ENCODE assay signal across 26 cellular contexts in genomic region chr9:134607971-134608370, GRCh38. TPM values are rescaled to one million over a fixed set of nuclear protein-coding genes. Genes with fewer than 3 reads are reported as not detected.
DNase-seq lines count a peak whose midpoint lies in the region; ATAC-seq, FAIRE-seq and TF ChIP-seq lines count a peak whose summit lies in the region.
"Had no signal": no experiment of that assay in that cellular context is flagged by ENCODE, and none has a peak within 500 bp of the region (broad histone marks: within the 10 kb centered on the region; RNA-seq: fewer than 3 reads in every experiment).

No MANE protein-coding gene starts in this region.

- H2BK15ac ChIP-seq in IMR-90 (ENCODE audit: low read depth, low read length) = no peak overlapping the region

- TF ChIP-seq POLR2A in IMR-90 (IDR thresholded peaks at IDR 0.05; ENCODE audit: low read depth, low read length) (no peak), GM12878 (IDR thresholded peaks at IDR 0.05; ENCODE audit: low read depth, low read length) (no peak)

- H3K9ac ChIP-seq in IMR-90 (ENCODE audit: low read depth, low read length) (no peak overlapping the region), GM12878 (ENCODE audit: control insufficient read depth, insufficient read depth, low read length) (no peak overlapping the region), mammary epithelial cell (ENCODE audit: insufficient read depth, low read length) (no peak overlapping the region)

- H3K27me3 ChIP-seq in IMR-90 (ENCODE audit: control insufficient read depth, insufficient read depth, low read length) (no peaks in the 10 kb centered on the region), GM12878 (replicated peaks in 1 of 2; ENCODE audit: control insufficient read depth in 2 of 2, insufficient read depth in 2 of 2, low read length in 1 of 2) (no peaks in the 10 kb centered on the region), WERI-Rb-1 (ENCODE audit: insufficient read depth, low read depth, severe bottlenecking) (no peaks in the 10 kb centered on the region), mammary epithelial cell (ENCODE audit: insufficient read depth, low read length) (no peaks in the 10 kb centered on the region)
- H3K27me3 ChIP-seq: MG63, testis, vagina had no signal

- peak; percentile 55 for ATAC-seq in IMR-90 (ENCODE audit: low read depth)
- ATAC-seq in GM12878 = no peak
- ATAC-seq in HG02759 (IDR thresholded peaks at IDR 0.05; ENCODE audit: unreplicated experiment) = no peak
- no peak for ATAC-seq in GM18519 (IDR thresholded peaks at IDR 0.05; ENCODE audit: low FRiP score, unreplicated experiment)
- ATAC-seq: left colon; Right ventricle myocardium inferior; stimulated activated naive B cell treated with anti-CD40 and anti-IgM and Interleukin-4, amounts not matched to agents 10 μg/mL and 1 μg/mL and 100 μg/mL, for 72 hours had no signal

- H3K4me3 ChIP-seq in IMR-90 (ENCODE audit: insufficient read depth, low read depth, low read length) (no peak overlapping the region), GM12878 (no peak overlapping the region), WERI-Rb-1 (ENCODE audit: low read depth, low read length) (no peak overlapping the region), mammary epithelial cell (replicated peaks in 1 of 3; ENCODE audit: insufficient read depth in 1 of 3, low read depth in 2 of 3, low read length in 3 of 3) (no peak overlapping the region)
- H3K4me3 ChIP-seq: MG63, testis, vagina had no signal

- POLR2A ChIA-PET in IMR-90 (lab: Charles Lee; ENCODE audit: unreplicated experiment) (no interaction called here), GM12878 (lab: Charles Lee) (no interaction called here)

- CTCF ChIA-PET in IMR-90 (lab: Yijun Ruan, JAX) = no interaction called here
- CTCF ChIA-PET in GM12878 (lab: Yijun Ruan, JAX) = no interaction called here
- CTCF ChIA-PET in mammary epithelial cell (lab: Charles Lee; ENCODE audit: low non-redundant PET) = no interaction called here

- H3K23ac ChIP-seq in IMR-90 (ENCODE audit: low read depth, low read length) = no peak overlapping the region

- H3K4me2 ChIP-seq in IMR-90 (ENCODE audit: low read depth, low read length) = peak overlapping the region; percentile 38; the same call in 1 of the 2 replicates
- no peak overlapping the region for H3K4me2 ChIP-seq in GM12878 (ENCODE audit: control insufficient read depth, insufficient read depth)
- no peak overlapping the region for H3K4me2 ChIP-seq in mammary epithelial cell (ENCODE audit: insufficient read depth, low read depth, low read length)

- H3K56ac ChIP-seq in IMR-90 (ENCODE audit: extremely low read depth, insufficient read depth, low read length) = no peak overlapping the region

- WGBS in IMR-90 (ENCODE audit: extremely low coverage in 2 of 2, insufficient read length in 1 of 2), 2 experiments = 17% methylated on average over 1 of the region's 4 CpGs; no CpG with 5 or more reads in 1 of the 2 experiments
- 24% methylated on average over 4 of the region's 4 CpGs for WGBS in GM12878 (ENCODE audit: insufficient coverage, insufficient replicate concordance, low lambda C conversion rate, missing lambda C conversion rate)
- 36% methylated on average over 4 of the region's 4 CpGs for WGBS in mammary epithelial cell (ENCODE audit: low coverage, missing lambda C conversion rate)

- TF ChIP-seq CTCF in CD14-positive monocyte (IDR thresholded peaks at IDR 0.05) (no peak), IMR-90 (conservative IDR thresholded peaks at IDR 0.05; ENCODE audit: low read depth, low read length) (no peak), GM12878 (IDR thresholded peaks at IDR 0.05 in 2 of 3, conservative IDR thresholded peaks at IDR 0.05 in 1 of 3; ENCODE audit: control insufficient read depth in 2 of 3, extremely low read depth in 1 of 3, insufficient read depth in 1 of 3, low read depth in 3 of 3, low read length in 3 of 3) (no peak), WERI-Rb-1 (IDR thresholded peaks at IDR 0.05; ENCODE audit: low read depth, low read length) (no peak), mammary epithelial cell (conservative IDR thresholded peaks at IDR 0.05 in 1 of 2, IDR thresholded peaks at IDR 0.05 in 1 of 2; ENCODE audit: extremely low read depth in 1 of 2, insufficient read depth in 1 of 2, low read depth in 1 of 2, low read length in 2 of 2) (no peak)

- DNase-seq in CD14-positive monocyte (ENCODE audit: low spot score) (peak; percentile 10), IMR-90 (peak; percentile 57), GM12878 (ENCODE audit: low read depth, low spot score) (no peak), iris pigment epithelial cell (ENCODE audit: low read depth) (peak; percentile 59), WERI-Rb-1 (no peak), mammary epithelial cell (no peak)
- DNase-seq: activated CD4-positive, alpha-beta T cell treated with anti-CD3 and anti-CD28 coated beads, Interleukin-2, amount 50 U/mL, for 4 hours; activated CD4-positive, CD25-positive, alpha-beta regulatory T cell; activated gamma-delta T cell; activated T-cell treated with anti-CD3 and anti-CD28 coated beads for 4 hours; CD4-positive, CD25-positive, alpha-beta regulatory T cell; cortex of kidney; HFFc6; left colon; MG63; NCI-H2081 treated with DMSO at 0.1 percent for 48 hours; NCI-H446; stimulated activated CD4-positive, alpha-beta T cell treated with anti-CD3 and anti-CD28 coated beads, Interleukin-4, amount 100 ng/mL, for 1 hour; stimulated activated naive B cell treated with anti-CD40 and anti-IgM and Interleukin-4, amounts not matched to agents 10 μg/mL and 1 μg/mL and 100 μg/mL, for 72 hours had no signal

- H3K79me1 ChIP-seq in IMR-90 (ENCODE audit: low read depth in 1 of 2, low read length in 2 of 2) = 0 out of 4 replicates have a peak, but pooled peaks cover 0 to 2% of the 10 kb centered on the region in 2 experiments

- peaks cover 0 to 8% (median 2%) of the 10 kb centered on the region in 3 donors for H3K27me3 Mint-ChIP-seq in CD14-positive monocyte (ENCODE audit: low read depth in 3 of 3)

- no peak overlapping the region for H2AK9ac ChIP-seq in IMR-90 (replicated peaks; ENCODE audit: low read depth, low read length, poor library complexity)

- no peak for TF ChIP-seq RAD21 in IMR-90 (IDR thresholded peaks at IDR 0.05; ENCODE audit: low read length)
- TF ChIP-seq RAD21 in GM12878 (IDR thresholded peaks at IDR 0.05; ENCODE audit: insufficient read depth, low read depth, low read length) = no peak

- H3K9me3 ChIP-seq in IMR-90 (ENCODE audit: control insufficient read depth, insufficient read depth, low read length) (peaks cover 5% of the 10 kb centered on the region; the same call in 1 of the 2 replicates), GM12878 (replicated peaks; ENCODE audit: control insufficient read depth, insufficient read depth, low read length) (no peaks in the 10 kb centered on the region; the same call in 2 of the 3 replicates), WERI-Rb-1 (ENCODE audit: severe bottlenecking) (peaks cover 10% of the 10 kb centered on the region), mammary epithelial cell (replicated peaks; ENCODE audit: insufficient read depth, low read length) (peaks cover 12% of the 10 kb centered on the region)
- H3K9me3 ChIP-seq: testis, vagina had no signal

- H3K9me3 Mint-ChIP-seq in CD14-positive monocyte = peaks cover 8 to 16% (median 12%) of the 10 kb centered on the region in 7 donors

- H3K4ac ChIP-seq in IMR-90 (ENCODE audit: low read depth, low read length) = peak overlapping the region; percentile 17

- SMC1A ChIA-PET in GM12878 (lab: Charles Lee; ENCODE audit: uncharacterized antibody, unreplicated experiment) = no interaction called here

- H3K4me1 Mint-ChIP-seq in CD14-positive monocyte = no peaks in the 10 kb centered on the region
- H3K4me1 Mint-ChIP-seq: CD4-positive, CD25-positive, alpha-beta regulatory T cell; stimulated activated naive B cell treated with anti-CD40 and anti-IgM and Interleukin-4, amounts not matched to agents 10 μg/mL and 1 μg/mL and 100 μg/mL, for 72 hours had no signal

- H4K8ac ChIP-seq in IMR-90 (ENCODE audit: low read depth in 2 of 2, low read length in 2 of 2) = no peak overlapping the region

- RAD21 ChIA-PET in GM12878 (lab: Charles Lee; ENCODE audit: unreplicated experiment) = no interaction called here

- 0 out of 2 replicates have a peak overlapping the region, but pooled peaks have one; percentile 8 for H2AK5ac ChIP-seq in IMR-90 (ENCODE audit: low read depth, low read length)

- in situ Hi-C loops in IMR-90 (cut with MboI; ENCODE audit: low sequenced_read_pairs) (no loop called here), GM12878 (cut with MboI) (no loop called here), mammary epithelial cell (cut with MboI; ENCODE audit: low sequenced_read_pairs in 2 of 2) (no loop called here)

- no peak overlapping the region for H3K27ac Mint-ChIP-seq in CD14-positive monocyte
- H3K27ac Mint-ChIP-seq: CD4-positive, CD25-positive, alpha-beta regulatory T cell; HFFc6; stimulated activated naive B cell treated with anti-CD40 and anti-IgM and Interleukin-4, amounts not matched to agents 10 μg/mL and 1 μg/mL and 100 μg/mL, for 72 hours had no signal

- dilution Hi-C loops in IMR-90 (cut with HindIII; ENCODE audit: low sequenced_read_pairs, unreplicated experiment) (no loop called here), mammary epithelial cell (cut with HindIII; ENCODE audit: low sequenced_read_pairs) (no loop called here)

- peak overlapping the region; percentile 32; the same call in 1 of the 2 replicates for H4K5ac ChIP-seq in IMR-90 (ENCODE audit: low read depth, low read length)

- H3K9me1 ChIP-seq in IMR-90 (ENCODE audit: insufficient read depth, low read length) = peaks cover 7% of the 10 kb centered on the region

- H2BK120ac ChIP-seq in IMR-90 (ENCODE audit: low read depth, low read length) = no peak overlapping the region

- no peak overlapping the region for H2BK20ac ChIP-seq in IMR-90 (ENCODE audit: low read depth, low read length)

- FAIRE-seq in GM12878 (lab: Jason Lieb, UNC) = peak; percentile 23
- FAIRE-seq: D721Med, endometrium had no signal

- H3K4me1 ChIP-seq in IMR-90 (ENCODE audit: control insufficient read depth, insufficient read depth, low read length) (peaks cover 7% of the 10 kb centered on the region), GM12878 (ENCODE audit: control insufficient read depth, insufficient read depth, low read length) (no peaks in the 10 kb centered on the region), mammary epithelial cell (ENCODE audit: insufficient read depth, low read length) (peaks cover under 1% of the 10 kb centered on the region)
- H3K4me1 ChIP-seq: testis had no signal

- no peaks in the 10 kb centered on the region for H3K79me2 ChIP-seq in GM12878 (ENCODE audit: control insufficient read depth, insufficient read depth, low read length)
- H3K79me2 ChIP-seq in mammary epithelial cell (ENCODE audit: insufficient read depth, low read length) = no peaks in the 10 kb centered on the region

- no peaks in the 10 kb centered on the region; the same call in 1 of the 2 replicates for H4K20me1 ChIP-seq in IMR-90 (ENCODE audit: insufficient read depth, low read length)
- no peaks in the 10 kb centered on the region for H4K20me1 ChIP-seq in GM12878 (ENCODE audit: control insufficient read depth, insufficient read depth)
- no peaks in the 10 kb centered on the region for H4K20me1 ChIP-seq in mammary epithelial cell (ENCODE audit: insufficient read depth, low read length)

- no peak overlapping the region for H3K4me3 Mint-ChIP-seq in CD14-positive monocyte
- H3K4me3 Mint-ChIP-seq: CD4-positive, CD25-positive, alpha-beta regulatory T cell; HFFc6; stimulated activated naive B cell treated with anti-CD40 and anti-IgM and Interleukin-4, amounts not matched to agents 10 μg/mL and 1 μg/mL and 100 μg/mL, for 72 hours had no signal

- H2AFZ ChIP-seq in IMR-90 (replicated peaks; ENCODE audit: low read length, poor library complexity) (no peak overlapping the region), GM12878 (ENCODE audit: control insufficient read depth, low read depth, low read length) (no peak overlapping the region), mammary epithelial cell (ENCODE audit: low read depth, low read length) (no peak overlapping the region)

- intact Hi-C loops in CD14-positive monocyte (cut with micrococcal nuclease) = no loop called here
- intact Hi-C loops in IMR-90 (cut with micrococcal nuclease) = no loop called here
- intact Hi-C loops in GM12878 (cut with micrococcal nuclease; ENCODE audit: unreplicated experiment) = no loop called here
- intact Hi-C loops in mammary epithelial cell (cut with micrococcal nuclease) = no loop called here

- H3K14ac ChIP-seq in IMR-90 (replicated peaks; ENCODE audit: low read depth, low read length) = 0 out of 2 replicates have a peak overlapping the region, but pooled peaks have one; percentile 35

- H3K36me3 ChIP-seq in IMR-90 (ENCODE audit: control insufficient read depth, insufficient read depth, low read length) (no peaks in the 10 kb centered on the region), GM12878 (ENCODE audit: control insufficient read depth in 2 of 2, insufficient read depth in 2 of 2, low read length in 1 of 2) (no peaks in the 10 kb centered on the region), WERI-Rb-1 (no peaks in the 10 kb centered on the region), mammary epithelial cell (ENCODE audit: insufficient read depth, low read length) (no peaks in the 10 kb centered on the region)
- H3K36me3 ChIP-seq: MG63, vagina had no signal

- TF ChIP-seq EP300 in GM12878 (IDR thresholded peaks at IDR 0.05; ENCODE audit: borderline replicate concordance in 1 of 2, control insufficient read depth in 1 of 2, low read depth in 2 of 2, low read length in 2 of 2) = no peak

- no TSS peak for BruUV-seq in IMR-90 (replicated peaks; lab: Mats Ljungman, UMichigan)
- no TSS peak for BruUV-seq in GM12878 (replicated peaks; lab: Mats Ljungman, UMichigan)
- no TSS peak for BruUV-seq in mammary epithelial cell (replicated peaks; lab: Mats Ljungman, UMichigan)

- peak overlapping the region; percentile 46 for H2BK5ac ChIP-seq in IMR-90 (ENCODE audit: low read depth, low read length, poor library complexity, severe bottlenecking)

- H4K91ac ChIP-seq in IMR-90 (ENCODE audit: insufficient read depth, low read depth, low read length) = no peak overlapping the region

- H3K36me3 Mint-ChIP-seq in CD14-positive monocyte = no peaks in the 10 kb centered on the region
- H3K36me3 Mint-ChIP-seq: CD4-positive, CD25-positive, alpha-beta regulatory T cell; stimulated activated naive B cell treated with anti-CD40 and anti-IgM and Interleukin-4, amounts not matched to agents 10 μg/mL and 1 μg/mL and 100 μg/mL, for 72 hours had no signal

- H3K27ac ChIP-seq in IMR-90 (ENCODE audit: insufficient read depth, low read length) (peak overlapping the region; percentile 50; the same call in 1 of the 2 replicates), GM12878 (ENCODE audit: control insufficient read depth, insufficient read depth) (no peak overlapping the region), WERI-Rb-1 (no peak overlapping the region), mammary epithelial cell (ENCODE audit: insufficient read depth, low read depth, low read length) (no peak overlapping the region)
- H3K27ac ChIP-seq: testis, vagina had no signal

- peak overlapping the region; percentile 48 for H3K18ac ChIP-seq in IMR-90 (ENCODE audit: low read depth, low read length)

RNA-seq across cellular contexts. Expression of gene COL5A1, which starts 33.6 kb away (rescaled TPM):
- not detected for polyA plus RNA-seq in CD14-positive monocyte
- total RNA-seq in IMR-90 (2012; rRNA removed) = 19.2 and 21.1 TPM in 2 replicates
- 154 and 173 TPM in 2 replicates for polyA plus RNA-seq in IMR-90 (2012; rRNA removed)
- polyA plus RNA-seq in IMR-90 (2012; cell fraction: cytosol; rRNA removed) = 95.5 and 194 TPM in 2 replicates
- 391 and 419 TPM in 2 replicates for polyA plus RNA-seq in IMR-90 (2012; cell fraction: nucleus; rRNA removed; ENCODE audit: low replicate concordance)
- 0.24 and 0.31 TPM in 2 replicates for total RNA-seq in GM12878 (2013; cell fraction: nucleolus; rRNA removed)
- not detected in 2 replicates for total RNA-seq in GM12878 (2014; rRNA removed)
- under 0.01 TPM in 1 of 2 replicates, not detected in the other for total RNA-seq in GM12878 (2014; rRNA removed; fragmentation: Illumina TruSeq; extraction: Trizol)
- 0.13 TPM in 2 replicates for total RNA-seq in GM12878 (2021)
- polyA plus RNA-seq in GM12878 (2011; ENCODE audit: low read depth) = 2.0 TPM
- 0.13 and 0.15 TPM in 2 replicates for polyA plus RNA-seq in GM12878 (2011; rRNA removed)
- 0.07 and 0.12 TPM in 2 replicates for polyA plus RNA-seq in GM12878 (2011; cell fraction: cytosol; rRNA removed)
- 0.83 and 1.4 TPM in 2 replicates for polyA plus RNA-seq in GM12878 (2011; cell fraction: nucleus; rRNA removed)
- polyA plus RNA-seq in GM12878 (2012) = 4.0 and 5.6 TPM in 2 replicates
- polyA plus RNA-seq in GM12878 (2014; fragmentation: Illumina TruSeq; extraction: Trizol) = not detected in 2 replicates
- under 1 TPM in 1 of 2 experiments, not detected in 1; 0.02 TPM for polyA plus RNA-seq in GM12878 (2014; fragmentation: Nextera tagmentation; extraction: Ambion mirVana)
- polyA plus RNA-seq in GM12878 (2014; rRNA removed) = not detected in 2 replicates
- polyA plus RNA-seq in GM12878 (2016; fragmentation: Nextera tagmentation; extraction: Ambion mirVana) = under 1 TPM; 0.13 TPM
- 0.41 TPM in 1 of 2 replicates, not detected in the other for polyA minus RNA-seq in GM12878 (2011; rRNA and poly(A)+ RNA removed)
- 0.53 and 1.9 TPM in 2 replicates for polyA minus RNA-seq in GM12878 (2011; cell fraction: cytosol; rRNA and poly(A)+ RNA removed)
- polyA minus RNA-seq in GM12878 (2011; cell fraction: nucleus; rRNA and poly(A)+ RNA removed) = 0.36 and 0.38 TPM in 2 replicates
- 10 to 100 TPM in 1 of 2 donors, 1 to 10 TPM in 1; 7.2 to 22.8 TPM for total RNA-seq in mammary epithelial cell
- 1.2 TPM for polyA plus RNA-seq in mammary epithelial cell
- 5.4 TPM for polyA minus RNA-seq in mammary epithelial cell

Comparison
In these comparisons a context has a peak if more than half of its experiments do, and no peak if none do; other contexts are left out.
1. DNase-seq: peak in CD14-positive monocyte (single experiment), IMR-90 (single experiment) and iris pigment epithelial cell (single experiment); none in GM12878 (single experiment), WERI-Rb-1 (single experiment) and mammary epithelial cell (single experiment).
2. RNA of gene COL5A1, which starts 33.6 kb away (polyA plus RNA-seq): 95.5 to 419 TPM in IMR-90; 1.2 TPM in mammary epithelial cell (single experiment), 0.02 to 5.6 TPM in GM12878 and not detected in CD14-positive monocyte; every median in the first group is over 10 times any median in the second.